Comparison of ENCODE assay signal across 43 cellular contexts in the genomic region with DNA sequence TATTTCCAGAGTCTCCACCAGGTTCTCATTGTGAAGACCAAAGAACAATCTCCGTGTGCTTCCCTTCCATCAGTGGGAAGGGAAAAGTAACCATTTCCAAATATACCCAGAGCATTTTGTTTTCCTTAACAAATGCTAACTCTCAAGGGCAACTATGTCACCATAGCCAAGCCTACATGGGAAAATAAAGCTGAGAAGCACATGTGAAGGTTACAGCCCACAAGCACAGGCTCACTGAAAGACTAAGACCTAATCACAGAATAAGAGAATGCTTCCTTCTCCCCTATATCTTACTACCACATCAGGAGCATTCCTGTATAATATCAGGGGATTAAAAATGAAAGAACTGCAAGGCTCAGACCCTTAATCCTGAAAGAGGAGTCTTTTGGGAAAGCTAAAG. TPM values are rescaled to one million over a fixed set of nuclear protein-coding genes. Genes with fewer than 3 reads are reported as not detected.
"Had no signal": no experiment of that assay in that cellular context is flagged by ENCODE, and none has a peak within 500 bp of the region (broad histone marks: within the 10 kb centered on the region; RNA-seq: fewer than 3 reads in every experiment).

No MANE protein-coding gene starts in this region.

- H3K4me1 Mint-ChIP-seq: activated naive CD4-positive, alpha-beta T cell treated with anti-CD3 and anti-CD28 coated beads, Interleukin-2, amount 10 ng/mL, durations not matched to agents 7 days and 5 days; activated naive CD4-positive, alpha-beta T cell treated with anti-CD3 and anti-CD28 coated beads, Interleukin-2, amount 50 U/mL, for 24 hours; activated naive CD8-positive, alpha-beta T cell treated with anti-CD3 and anti-CD28 coated beads for 36 hours; activated naive CD8-positive, alpha-beta T cell treated with anti-CD3 and anti-CD28 coated beads, Interleukin-2, amount 10 ng/mL, durations not matched to agents 7 days and 5 days; activated naive CD8-positive, alpha-beta T cell treated with anti-CD3 and anti-CD28 coated beads, Interleukin-2, amount 50 U/mL, for 24 hours; brain had no signal

- FAIRE-seq: astrocyte, bronchial epithelial cell had no signal

- H3K9me3 Mint-ChIP-seq: activated T-helper 17 cell treated with anti-CD3 and anti-CD28 coated beads, Interleukin-2, amount 50 U/mL, for 72 hours had no signal

- H3K4me3 ChIP-seq: adrenal gland, ascending aorta, breast epithelium, cardiac muscle cell had no signal

- H3K9me3 ChIP-seq: adrenal gland, ascending aorta had no signal

- H3K27me3 ChIP-seq: adrenal gland, ascending aorta, brain microvascular endothelial cell, breast epithelium, cardiac muscle cell had no signal

- H3K27ac ChIP-seq: adrenal gland, ascending aorta, brain microvascular endothelial cell, breast epithelium, cardiac muscle cell had no signal

- H3K27ac Mint-ChIP-seq: activated naive CD4-positive, alpha-beta T cell treated with anti-CD3 and anti-CD28 coated beads for 36 hours; activated naive CD4-positive, alpha-beta T cell treated with anti-CD3 and anti-CD28 coated beads, Interleukin-2, amount 10 ng/mL, durations not matched to agents 7 days and 5 days; activated naive CD4-positive, alpha-beta T cell treated with anti-CD3 and anti-CD28 coated beads, Interleukin-2, amount 50 U/mL, for 24 hours; activated naive CD8-positive, alpha-beta T cell; activated naive CD8-positive, alpha-beta T cell treated with anti-CD3 and anti-CD28 coated beads for 36 hours; activated naive CD8-positive, alpha-beta T cell treated with anti-CD3 and anti-CD28 coated beads, Interleukin-2, amount 10 ng/mL, durations not matched to agents 7 days and 5 days; activated naive CD8-positive, alpha-beta T cell treated with anti-CD3 and anti-CD28 coated beads, Interleukin-2, amount 50 U/mL, for 24 hours; activated T-cell treated with anti-CD3 and anti-CD28 coated beads, Interleukin-2, amount 50 U/mL, for 24 hours; activated T-cell treated with anti-CD3 and anti-CD28 coated beads, Interleukin-2, amount 50 U/mL, for 72 hours; activated T-helper 1 cell treated with anti-CD3 and anti-CD28 coated beads, Interleukin-12 subunit alpha, Interleukin-12 subunit beta, Interleukin-2, Interleukin-4 antibody, amounts not matched to agents 30 ng/mL and 10 ng/mL and 1 ng/mL, durations not matched to agents 14 hours and 24 hours and 36 hours; activated T-helper 17 cell treated with anti-CD3 and anti-CD28 coated beads, Interleukin-2, amount 50 U/mL, for 72 hours; activated T-helper 2 cell treated with anti-CD3 and anti-CD28 coated beads, Interferon-gamma antibody, Interleukin-2, Interleukin-4, amounts not matched to agents 10 μg/mL and 5 μg/mL and 100 μg/mL, durations not matched to agents 14 hours and 24 hours and 36 hours; brain had no signal

- H3K36me3 ChIP-seq: breast epithelium, cardiac muscle cell had no signal

- H3K27me3 Mint-ChIP-seq: activated naive CD4-positive, alpha-beta T cell treated with anti-CD3 and anti-CD28 coated beads, Interleukin-2, amount 10 ng/mL, durations not matched to agents 7 days and 5 days; activated naive CD4-positive, alpha-beta T cell treated with anti-CD3 and anti-CD28 coated beads, Interleukin-2, amount 50 U/mL, for 24 hours; activated naive CD8-positive, alpha-beta T cell; activated naive CD8-positive, alpha-beta T cell treated with anti-CD3 and anti-CD28 coated beads for 36 hours; activated naive CD8-positive, alpha-beta T cell treated with anti-CD3 and anti-CD28 coated beads, Interleukin-2, amount 10 ng/mL, durations not matched to agents 7 days and 5 days; activated naive CD8-positive, alpha-beta T cell treated with anti-CD3 and anti-CD28 coated beads, Interleukin-2, amount 50 U/mL, for 24 hours; activated T-cell treated with anti-CD3 and anti-CD28 coated beads, Interleukin-2, amount 50 U/mL, for 24 hours; activated T-helper 17 cell treated with anti-CD3 and anti-CD28 coated beads, Interleukin-2, amount 50 U/mL, for 72 hours; central memory CD8-positive, alpha-beta T cell had no signal

- H3K4me3 Mint-ChIP-seq: activated naive CD4-positive, alpha-beta T cell treated with anti-CD3 and anti-CD28 coated beads for 36 hours; activated naive CD4-positive, alpha-beta T cell treated with anti-CD3 and anti-CD28 coated beads, Interleukin-2, amount 10 ng/mL, durations not matched to agents 7 days and 5 days; activated naive CD4-positive, alpha-beta T cell treated with anti-CD3 and anti-CD28 coated beads, Interleukin-2, amount 50 U/mL, for 24 hours; activated naive CD8-positive, alpha-beta T cell; activated naive CD8-positive, alpha-beta T cell treated with anti-CD3 and anti-CD28 coated beads for 36 hours; activated naive CD8-positive, alpha-beta T cell treated with anti-CD3 and anti-CD28 coated beads, Interleukin-2, amount 10 ng/mL, durations not matched to agents 7 days and 5 days; activated naive CD8-positive, alpha-beta T cell treated with anti-CD3 and anti-CD28 coated beads, Interleukin-2, amount 50 U/mL, for 24 hours; activated T-cell treated with anti-CD3 and anti-CD28 coated beads, Interleukin-2, amount 50 U/mL, for 24 hours; activated T-cell treated with anti-CD3 and anti-CD28 coated beads, Interleukin-2, amount 50 U/mL, for 4 hours; activated T-cell treated with anti-CD3 and anti-CD28 coated beads, Interleukin-2, amount 50 U/mL, for 72 hours; activated T-helper 1 cell treated with anti-CD3 and anti-CD28 coated beads, Interleukin-12 subunit alpha, Interleukin-12 subunit beta, Interleukin-2, Interleukin-4 antibody, amounts not matched to agents 30 ng/mL and 10 ng/mL and 1 ng/mL, durations not matched to agents 14 hours and 24 hours and 36 hours; activated T-helper 17 cell treated with anti-CD3 and anti-CD28 coated beads, Interleukin-2, amount 50 U/mL, for 72 hours; brain; central memory CD8-positive, alpha-beta T cell had no signal

- ATAC-seq: activated naive CD4-positive, alpha-beta T cell treated with anti-CD3 and anti-CD28 coated beads, Interleukin-2, amount 50 U/mL, for 72 hours; activated naive CD8-positive, alpha-beta T cell treated with anti-CD3 and anti-CD28 coated beads, Interleukin-2, amount 50 U/mL, for 24 hours; activated T-cell treated with anti-CD3 and anti-CD28 coated beads, Interleukin-2, amount 50 U/mL, for 4 hours; activated T-cell treated with anti-CD3 and anti-CD28 coated beads, Interleukin-2, amount 50 U/mL, for 72 hours; activated T-helper 17 cell treated with anti-CD3 and anti-CD28 coated beads, Interleukin-2, amount 50 U/mL, for 72 hours had no signal

- DNase-seq: activated effector memory CD4-positive, alpha-beta T cell treated with anti-CD3 and anti-CD28 coated beads, Interleukin-2, amount 50 U/mL, for 16 hours; activated effector memory CD4-positive, alpha-beta T cell treated with Interleukin-2 at 50 U/mL for 16 hours; activated gamma-delta T cell; activated gamma-delta T cell treated with Interleukin-2 at 50 U/mL for 16 hours; activated naive CD4-positive, alpha-beta T cell; activated naive CD4-positive, alpha-beta T cell treated with anti-CD3 and anti-CD28 coated beads for 36 hours; activated naive CD4-positive, alpha-beta T cell treated with anti-CD3 and anti-CD28 coated beads, Interleukin-2, amount 10 ng/mL, durations not matched to agents 7 days and 5 days; activated naive CD4-positive, alpha-beta T cell treated with anti-CD3 and anti-CD28 coated beads, Interleukin-2, amount 50 U/mL, for 16 hours; activated naive CD4-positive, alpha-beta T cell treated with Interleukin-2 at 50 U/mL for 16 hours; activated naive CD8-positive, alpha-beta T cell treated with anti-CD3 and anti-CD28 coated beads for 36 hours; activated naive CD8-positive, alpha-beta T cell treated with anti-CD3 and anti-CD28 coated beads, Interleukin-2, amount 10 ng/mL, durations not matched to agents 7 days and 5 days; activated naive CD8-positive, alpha-beta T cell treated with anti-CD3 and anti-CD28 coated beads, Interleukin-2, amount 50 U/mL, for 24 hours; activated T-cell treated with anti-CD3 and anti-CD28 coated beads for 4 hours; activated T-cell treated with anti-CD3 and anti-CD28 coated beads, Interleukin-2, amount 50 U/mL, for 1 hour; activated T-cell treated with anti-CD3 and anti-CD28 coated beads, Interleukin-2, amount 50 U/mL, for 24 hours; activated T-cell treated with anti-CD3 and anti-CD28 coated beads, Interleukin-2, amount 50 U/mL, for 4 hours; activated T-cell treated with anti-CD3 and anti-CD28 coated beads, Interleukin-2, amount 50 U/mL, for 48 hours; activated T-cell treated with anti-CD3 and anti-CD28 coated beads, Interleukin-2, amount 50 U/mL, for 72 hours; adrenal gland; amniotic stem cell; amygdala; anterior cingulate cortex; aorta; brain microvascular endothelial cell; caudate nucleus; central memory CD4-positive, alpha-beta T cell; cerebellar nuclear complex had no signal

- H3K4me1 ChIP-seq: adrenal gland, ascending aorta, breast epithelium had no signal

RNA-seq across cellular contexts. Expression of a gene that starts 28.2 kb away (rescaled TPM):
- total RNA-seq: activated naive CD4-positive, alpha-beta T cell treated with anti-CD3 and anti-CD28 coated beads for 36 hours; activated naive CD4-positive, alpha-beta T cell treated with anti-CD3 and anti-CD28 coated beads, Interleukin-2, amount 50 U/mL, for 72 hours; activated naive CD8-positive, alpha-beta T cell treated with anti-CD3 and anti-CD28 coated beads for 36 hours; activated naive CD8-positive, alpha-beta T cell treated with anti-CD3 and anti-CD28 coated beads, Interleukin-2, amount 10 ng/mL, durations not matched to agents 7 days and 5 days; activated T-cell treated with anti-CD3 and anti-CD28 coated beads, Interleukin-2, amount 50 U/mL, for 4 hours; activated T-cell treated with anti-CD3 and anti-CD28 coated beads, Interleukin-2, amount 50 U/mL, for 72 hours; activated T-helper 1 cell treated with anti-CD3 and anti-CD28 coated beads, Interleukin-12 subunit alpha, Interleukin-12 subunit beta, Interleukin-2, Interleukin-4 antibody, amounts not matched to agents 30 ng/mL and 10 ng/mL and 1 ng/mL, durations not matched to agents 14 hours and 24 hours and 36 hours; activated T-helper 17 cell treated with anti-CD3 and anti-CD28 coated beads, Interleukin-2, amount 50 U/mL, for 72 hours; activated T-helper 2 cell treated with anti-CD3 and anti-CD28 coated beads, Interferon-gamma antibody, Interleukin-2, Interleukin-4, amounts not matched to agents 10 μg/mL and 5 μg/mL and 100 μg/mL, durations not matched to agents 14 hours and 24 hours and 36 hours; adrenal gland; aorta; ascending aorta; astrocyte; bronchial epithelial cell; cardiac muscle cell; cardiac septum; chondrocyte had no signal
- polyA plus RNA-seq: adipose tissue, adrenal gland, cardiac muscle cell had no signal
